Comparison of ENCODE assay signal across 1 cellular context in genomic region chr5:1799602-1800469, GRCh38.
A peak's percentile ranks its signal among the peaks of the same experiment; 100 is the strongest.
TF ChIP-seq lines count a peak whose summit lies in the region.

Gene MRPL36, minus strand, starts transcription at chr5:1799837. Its CDS starts 902 bp downstream, at chr5:1798935.

TF ChIP-seq in WTC11, 78 proteins besides CTCF, POLR2A, EP300 and RAD21 (continued from another document and continues in another):
- TF ChIP-seq IRF1 (CRISPR knock-in tag; IDR thresholded peaks at IDR 0.05) (no peak), ZBTB43 (CRISPR knock-in tag; IDR thresholded peaks at IDR 0.05) (peak; percentile 49; the same call in 1 of the 2 replicates), ZNF425 (CRISPR knock-in tag; conservative IDR thresholded peaks at IDR 0.05) (no peak), ATF2 (CRISPR knock-in tag; IDR thresholded peaks at IDR 0.05; ENCODE audit: borderline replicate concordance, low read depth) (no peak), MAX (CRISPR knock-in tag; IDR thresholded peaks at IDR 0.05) (peak; percentile 81), TEAD4 (CRISPR knock-in tag; IDR thresholded peaks at IDR 0.05) (no peak), TCF7 (CRISPR knock-in tag; IDR thresholded peaks at IDR 0.05; ENCODE audit: low read depth) (no peak), ZNF423 (CRISPR knock-in tag; IDR thresholded peaks at IDR 0.05) (no peak), SP1 (CRISPR knock-in tag; conservative IDR thresholded peaks at IDR 0.05) (peak; percentile 44; the same call in 1 of the 2 replicates), ZNF671 (CRISPR knock-in tag; IDR thresholded peaks at IDR 0.05) (no peak), CREB1 (CRISPR knock-in tag; IDR thresholded peaks at IDR 0.05) (0 out of 2 replicates have a peak, but pooled peaks have one; percentile 25), SMAD3 (CRISPR knock-in tag; IDR thresholded peaks at IDR 0.05; ENCODE audit: borderline replicate concordance) (peak; percentile 92), TEAD1 (CRISPR knock-in tag; IDR thresholded peaks at IDR 0.05) (no peak), NR1H2 (CRISPR knock-in tag; IDR thresholded peaks at IDR 0.05) (no peak), CREM (CRISPR knock-in tag; IDR thresholded peaks at IDR 0.05) (peak; percentile 87)
- TF ChIP-seq, protein P1, sequence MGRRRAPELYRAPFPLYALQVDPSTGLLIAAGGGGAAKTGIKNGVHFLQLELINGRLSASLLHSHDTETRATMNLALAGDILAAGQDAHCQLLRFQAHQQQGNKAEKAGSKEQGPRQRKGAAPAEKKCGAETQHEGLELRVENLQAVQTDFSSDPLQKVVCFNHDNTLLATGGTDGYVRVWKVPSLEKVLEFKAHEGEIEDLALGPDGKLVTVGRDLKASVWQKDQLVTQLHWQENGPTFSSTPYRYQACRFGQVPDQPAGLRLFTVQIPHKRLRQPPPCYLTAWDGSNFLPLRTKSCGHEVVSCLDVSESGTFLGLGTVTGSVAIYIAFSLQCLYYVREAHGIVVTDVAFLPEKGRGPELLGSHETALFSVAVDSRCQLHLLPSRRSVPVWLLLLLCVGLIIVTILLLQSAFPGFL (CRISPR knock-in tag; IDR thresholded peaks at IDR 0.05; ENCODE audit: borderline replicate concordance) = no peak
- TF ChIP-seq, protein P2, sequence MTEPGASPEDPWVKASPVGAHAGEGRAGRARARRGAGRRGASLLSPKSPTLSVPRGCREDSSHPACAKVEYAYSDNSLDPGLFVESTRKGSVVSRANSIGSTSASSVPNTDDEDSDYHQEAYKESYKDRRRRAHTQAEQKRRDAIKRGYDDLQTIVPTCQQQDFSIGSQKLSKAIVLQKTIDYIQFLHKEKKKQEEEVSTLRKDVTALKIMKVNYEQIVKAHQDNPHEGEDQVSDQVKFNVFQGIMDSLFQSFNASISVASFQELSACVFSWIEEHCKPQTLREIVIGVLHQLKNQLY (CRISPR knock-in tag; IDR thresholded peaks at IDR 0.05) = no peak
- TF ChIP-seq, protein P3, sequence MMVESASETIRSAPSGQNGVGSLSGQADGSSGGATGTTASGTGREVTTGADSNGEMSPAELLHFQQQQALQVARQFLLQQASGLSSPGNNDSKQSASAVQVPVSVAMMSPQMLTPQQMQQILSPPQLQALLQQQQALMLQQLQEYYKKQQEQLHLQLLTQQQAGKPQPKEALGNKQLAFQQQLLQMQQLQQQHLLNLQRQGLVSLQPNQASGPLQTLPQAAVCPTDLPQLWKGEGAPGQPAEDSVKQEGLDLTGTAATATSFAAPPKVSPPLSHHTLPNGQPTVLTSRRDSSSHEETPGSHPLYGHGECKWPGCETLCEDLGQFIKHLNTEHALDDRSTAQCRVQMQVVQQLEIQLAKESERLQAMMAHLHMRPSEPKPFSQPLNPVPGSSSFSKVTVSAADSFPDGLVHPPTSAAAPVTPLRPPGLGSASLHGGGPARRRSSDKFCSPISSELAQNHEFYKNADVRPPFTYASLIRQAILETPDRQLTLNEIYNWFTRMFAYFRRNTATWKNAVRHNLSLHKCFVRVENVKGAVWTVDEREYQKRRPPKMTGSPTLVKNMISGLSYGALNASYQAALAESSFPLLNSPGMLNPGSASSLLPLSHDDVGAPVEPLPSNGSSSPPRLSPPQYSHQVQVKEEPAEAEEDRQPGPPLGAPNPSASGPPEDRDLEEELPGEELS (CRISPR knock-in tag; IDR thresholded peaks at IDR 0.05) = peak; percentile 46; the same call in 1 of the 2 replicates
- TF ChIP-seq, protein P4, sequence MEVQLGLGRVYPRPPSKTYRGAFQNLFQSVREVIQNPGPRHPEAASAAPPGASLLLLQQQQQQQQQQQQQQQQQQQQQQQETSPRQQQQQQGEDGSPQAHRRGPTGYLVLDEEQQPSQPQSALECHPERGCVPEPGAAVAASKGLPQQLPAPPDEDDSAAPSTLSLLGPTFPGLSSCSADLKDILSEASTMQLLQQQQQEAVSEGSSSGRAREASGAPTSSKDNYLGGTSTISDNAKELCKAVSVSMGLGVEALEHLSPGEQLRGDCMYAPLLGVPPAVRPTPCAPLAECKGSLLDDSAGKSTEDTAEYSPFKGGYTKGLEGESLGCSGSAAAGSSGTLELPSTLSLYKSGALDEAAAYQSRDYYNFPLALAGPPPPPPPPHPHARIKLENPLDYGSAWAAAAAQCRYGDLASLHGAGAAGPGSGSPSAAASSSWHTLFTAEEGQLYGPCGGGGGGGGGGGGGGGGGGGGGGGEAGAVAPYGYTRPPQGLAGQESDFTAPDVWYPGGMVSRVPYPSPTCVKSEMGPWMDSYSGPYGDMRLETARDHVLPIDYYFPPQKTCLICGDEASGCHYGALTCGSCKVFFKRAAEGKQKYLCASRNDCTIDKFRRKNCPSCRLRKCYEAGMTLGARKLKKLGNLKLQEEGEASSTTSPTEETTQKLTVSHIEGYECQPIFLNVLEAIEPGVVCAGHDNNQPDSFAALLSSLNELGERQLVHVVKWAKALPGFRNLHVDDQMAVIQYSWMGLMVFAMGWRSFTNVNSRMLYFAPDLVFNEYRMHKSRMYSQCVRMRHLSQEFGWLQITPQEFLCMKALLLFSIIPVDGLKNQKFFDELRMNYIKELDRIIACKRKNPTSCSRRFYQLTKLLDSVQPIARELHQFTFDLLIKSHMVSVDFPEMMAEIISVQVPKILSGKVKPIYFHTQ (CRISPR knock-in tag; IDR thresholded peaks at IDR 0.05) = no peak
- TF ChIP-seq, protein P5, sequence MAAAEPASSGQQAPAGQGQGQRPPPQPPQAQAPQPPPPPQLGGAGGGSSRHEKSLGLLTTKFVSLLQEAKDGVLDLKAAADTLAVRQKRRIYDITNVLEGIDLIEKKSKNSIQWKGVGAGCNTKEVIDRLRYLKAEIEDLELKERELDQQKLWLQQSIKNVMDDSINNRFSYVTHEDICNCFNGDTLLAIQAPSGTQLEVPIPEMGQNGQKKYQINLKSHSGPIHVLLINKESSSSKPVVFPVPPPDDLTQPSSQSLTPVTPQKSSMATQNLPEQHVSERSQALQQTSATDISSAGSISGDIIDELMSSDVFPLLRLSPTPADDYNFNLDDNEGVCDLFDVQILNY (CRISPR knock-in tag; IDR thresholded peaks at IDR 0.05) = no peak; the same call in 1 of the 2 replicates
- TF ChIP-seq, protein P6, sequence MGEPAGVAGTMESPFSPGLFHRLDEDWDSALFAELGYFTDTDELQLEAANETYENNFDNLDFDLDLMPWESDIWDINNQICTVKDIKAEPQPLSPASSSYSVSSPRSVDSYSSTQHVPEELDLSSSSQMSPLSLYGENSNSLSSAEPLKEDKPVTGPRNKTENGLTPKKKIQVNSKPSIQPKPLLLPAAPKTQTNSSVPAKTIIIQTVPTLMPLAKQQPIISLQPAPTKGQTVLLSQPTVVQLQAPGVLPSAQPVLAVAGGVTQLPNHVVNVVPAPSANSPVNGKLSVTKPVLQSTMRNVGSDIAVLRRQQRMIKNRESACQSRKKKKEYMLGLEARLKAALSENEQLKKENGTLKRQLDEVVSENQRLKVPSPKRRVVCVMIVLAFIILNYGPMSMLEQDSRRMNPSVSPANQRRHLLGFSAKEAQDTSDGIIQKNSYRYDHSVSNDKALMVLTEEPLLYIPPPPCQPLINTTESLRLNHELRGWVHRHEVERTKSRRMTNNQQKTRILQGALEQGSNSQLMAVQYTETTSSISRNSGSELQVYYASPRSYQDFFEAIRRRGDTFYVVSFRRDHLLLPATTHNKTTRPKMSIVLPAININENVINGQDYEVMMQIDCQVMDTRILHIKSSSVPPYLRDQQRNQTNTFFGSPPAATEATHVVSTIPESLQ (CRISPR knock-in tag; IDR thresholded peaks at IDR 0.05) = no peak
- TF ChIP-seq, protein P7, sequence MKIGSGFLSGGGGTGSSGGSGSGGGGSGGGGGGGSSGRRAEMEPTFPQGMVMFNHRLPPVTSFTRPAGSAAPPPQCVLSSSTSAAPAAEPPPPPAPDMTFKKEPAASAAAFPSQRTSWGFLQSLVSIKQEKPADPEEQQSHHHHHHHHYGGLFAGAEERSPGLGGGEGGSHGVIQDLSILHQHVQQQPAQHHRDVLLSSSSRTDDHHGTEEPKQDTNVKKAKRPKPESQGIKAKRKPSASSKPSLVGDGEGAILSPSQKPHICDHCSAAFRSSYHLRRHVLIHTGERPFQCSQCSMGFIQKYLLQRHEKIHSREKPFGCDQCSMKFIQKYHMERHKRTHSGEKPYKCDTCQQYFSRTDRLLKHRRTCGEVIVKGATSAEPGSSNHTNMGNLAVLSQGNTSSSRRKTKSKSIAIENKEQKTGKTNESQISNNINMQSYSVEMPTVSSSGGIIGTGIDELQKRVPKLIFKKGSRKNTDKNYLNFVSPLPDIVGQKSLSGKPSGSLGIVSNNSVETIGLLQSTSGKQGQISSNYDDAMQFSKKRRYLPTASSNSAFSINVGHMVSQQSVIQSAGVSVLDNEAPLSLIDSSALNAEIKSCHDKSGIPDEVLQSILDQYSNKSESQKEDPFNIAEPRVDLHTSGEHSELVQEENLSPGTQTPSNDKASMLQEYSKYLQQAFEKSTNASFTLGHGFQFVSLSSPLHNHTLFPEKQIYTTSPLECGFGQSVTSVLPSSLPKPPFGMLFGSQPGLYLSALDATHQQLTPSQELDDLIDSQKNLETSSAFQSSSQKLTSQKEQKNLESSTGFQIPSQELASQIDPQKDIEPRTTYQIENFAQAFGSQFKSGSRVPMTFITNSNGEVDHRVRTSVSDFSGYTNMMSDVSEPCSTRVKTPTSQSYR (CRISPR knock-in tag; IDR thresholded peaks at IDR 0.05) = no peak
- TF ChIP-seq, protein P8, sequence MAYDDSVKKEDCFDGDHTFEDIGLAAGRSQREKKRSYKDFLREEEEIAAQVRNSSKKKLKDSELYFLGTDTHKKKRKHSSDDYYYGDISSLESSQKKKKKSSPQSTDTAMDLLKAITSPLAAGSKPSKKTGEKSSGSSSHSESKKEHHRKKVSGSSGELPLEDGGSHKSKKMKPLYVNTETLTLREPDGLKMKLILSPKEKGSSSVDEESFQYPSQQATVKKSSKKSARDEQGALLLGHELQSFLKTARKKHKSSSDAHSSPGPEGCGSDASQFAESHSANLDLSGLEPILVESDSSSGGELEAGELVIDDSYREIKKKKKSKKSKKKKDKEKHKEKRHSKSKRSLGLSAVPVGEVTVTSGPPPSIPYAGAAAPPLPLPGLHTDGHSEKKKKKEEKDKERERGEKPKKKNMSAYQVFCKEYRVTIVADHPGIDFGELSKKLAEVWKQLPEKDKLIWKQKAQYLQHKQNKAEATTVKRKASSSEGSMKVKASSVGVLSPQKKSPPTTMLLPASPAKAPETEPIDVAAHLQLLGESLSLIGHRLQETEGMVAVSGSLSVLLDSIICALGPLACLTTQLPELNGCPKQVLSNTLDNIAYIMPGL (CRISPR knock-in tag; IDR thresholded peaks at IDR 0.05) = peak; percentile 82
